ENCODE assay signal across 1 cellular context in genomic region chr11:14643697-14644395, GRCh38.
TF ChIP-seq lines count a peak whose summit lies in the region.

Gene PDE3B, plus strand, starts transcription at chr11:14643804. Its CDS starts 272 bp downstream, at chr11:14644076.

TF ChIP-seq in HepG2, 621 proteins besides CTCF, POLR2A, EP300 and RAD21 (continued from another document and continues in another):
- TF ChIP-seq DZIP1 (CRISPR knock-in tag; IDR thresholded peaks at IDR 0.05), result peak; percentile 10; the same call in 1 of the 2 replicates
- no peak; the same call in 1 of the 2 replicates for TF ChIP-seq HDAC1 (CRISPR knock-in tag; IDR thresholded peaks at IDR 0.05)
- no peak for TF ChIP-seq SNAPC4 (CRISPR knock-in tag; IDR thresholded peaks at IDR 0.05)
- TF ChIP-seq CSRNP1 (CRISPR knock-in tag; IDR thresholded peaks at IDR 0.05), result peak; percentile 4; the same call in 1 of the 2 replicates
- no peak for TF ChIP-seq ZNF362 (CRISPR knock-in tag; IDR thresholded peaks at IDR 0.05; ENCODE audit: borderline replicate concordance)
- TF ChIP-seq ARID3A (IDR thresholded peaks at IDR 0.05; ENCODE audit: low read depth, low read length), result no peak
- peak; percentile 88 for TF ChIP-seq POLR2G (IDR thresholded peaks at IDR 0.05; ENCODE audit: low read depth, low read length)
- no peak for TF ChIP-seq ZNF816 (CRISPR knock-in tag; IDR thresholded peaks at IDR 0.05; ENCODE audit: borderline replicate concordance)
- 0 out of 2 replicates have a peak, but pooled peaks have one; percentile 35 for TF ChIP-seq ERF (CRISPR knock-in tag; IDR thresholded peaks at IDR 0.05)
- TF ChIP-seq HDAC2 (CRISPR knock-in tag; IDR thresholded peaks at IDR 0.05), result no peak
- no peak; the same call in 1 of the 2 replicates for TF ChIP-seq NR0B2 (CRISPR knock-in tag; IDR thresholded peaks at IDR 0.05)
- TF ChIP-seq TRAFD1 (CRISPR knock-in tag; IDR thresholded peaks at IDR 0.05; ENCODE audit: borderline replicate concordance), result no peak
- TF ChIP-seq LRRFIP1 (CRISPR knock-in tag; conservative IDR thresholded peaks at IDR 0.05), result no peak
- TF ChIP-seq DNMT1 (CRISPR knock-in tag; IDR thresholded peaks at IDR 0.05), result 0 out of 2 replicates have a peak, but pooled peaks have one; percentile 6
- peak; percentile 75 for TF ChIP-seq ARID4A (CRISPR knock-in tag; IDR thresholded peaks at IDR 0.05; ENCODE audit: borderline replicate concordance)
- TF ChIP-seq NAIF1 (CRISPR knock-in tag; IDR thresholded peaks at IDR 0.05; ENCODE audit: borderline replicate concordance), result peak; percentile 5; the same call in 1 of the 2 replicates
- TF ChIP-seq ZNF10 (CRISPR knock-in tag; IDR thresholded peaks at IDR 0.05; ENCODE audit: borderline replicate concordance, low read depth), result no peak
- TF ChIP-seq PREB (CRISPR knock-in tag; IDR thresholded peaks at IDR 0.05), result no peak
- no peak for TF ChIP-seq PRDM4 (CRISPR knock-in tag; IDR thresholded peaks at IDR 0.05; ENCODE audit: borderline replicate concordance)
